In genomic region chr12:132710422-132711168, GRCh38 we compare ENCODE assay signal across 8 cellular contexts. TPM values are rescaled to one million over a fixed set of nuclear protein-coding genes. Genes with fewer than 3 reads are reported as not detected.
DNase-seq lines count a peak whose midpoint lies in the region; ATAC-seq and TF ChIP-seq lines count a peak whose summit lies in the region.

TSS of gene PGAM5 (plus strand) at chr12:132710842. CDS start at chr12:132710877, 35 bp downstream.

- H3K4me3 Mint-ChIP-seq in T-helper 17 cell = peak within 1 kb of the TSS; percentile 87

- H3K4me1 ChIP-seq in right atrium auricular region (peaks cover 0 to 18% of the 10 kb centered on the region in 2 donors), uterus (no peaks in the 10 kb centered on the region)

- TF ChIP-seq CTCF in right atrium auricular region (IDR thresholded peaks at IDR 0.05) (no peak), uterus (IDR thresholded peaks at IDR 0.05) (peak in 1 of 4 experiments; percentile 17)

- H3K27me3 ChIP-seq in right atrium auricular region (no peaks in the 10 kb centered on the region), uterus (no peaks in the 10 kb centered on the region)

- H3K36me3 Mint-ChIP-seq in T-helper 17 cell (ENCODE audit: low read depth) = no peaks in the 10 kb centered on the region

- peak within 1 kb of the TSS; percentile 93 for H3K27ac Mint-ChIP-seq in T-helper 17 cell

- no peaks in the 10 kb centered on the region for H3K27me3 Mint-ChIP-seq in T-helper 17 cell

- intact Hi-C loops in uterus (cut with DNase I; ENCODE audit: low total_unique reads) = no loop called here

- H3K4me3 ChIP-seq in right atrium auricular region (peak within 1 kb of the TSS; percentile 71 to 83), uterus (peak within 1 kb of the TSS; percentile 42 to 91)

- peaks cover 14% of the 10 kb centered on the region for H3K4me1 Mint-ChIP-seq in T-helper 17 cell

- TF ChIP-seq POLR2A in uterus (IDR thresholded peaks at IDR 0.05) = peak; percentile 56 to 61

- H3K27ac ChIP-seq in right atrium auricular region = peak within 1 kb of the TSS; percentile 81
- H3K27ac ChIP-seq in uterus = peak within 1 kb of the TSS; percentile 55 to 67

- H3K36me3 ChIP-seq in right atrium auricular region (peaks cover 7% of the 10 kb centered on the region), uterus (no peaks in the 10 kb centered on the region)

- ATAC-seq in GM18502 (IDR thresholded peaks at IDR 0.05; ENCODE audit: poor library complexity, unreplicated experiment) (peak; percentile 93), HG02885 (IDR thresholded peaks at IDR 0.05; ENCODE audit: poor library complexity, unreplicated experiment) (peak; percentile 87), T-helper 17 cell (peak; percentile 98)

- no peaks in the 10 kb centered on the region for H3K9me3 ChIP-seq in T-helper 17 cell (ENCODE audit: control insufficient read depth, low read length, poor library complexity, severe bottlenecking)
- H3K9me3 ChIP-seq in right atrium auricular region = no peaks in the 10 kb centered on the region
- no peaks in the 10 kb centered on the region for H3K9me3 ChIP-seq in uterus

- peak; percentile 73 for DNase-seq in NCI-H146 treated with DMSO at 0.1 percent for 48 hours (lab: John Stamatoyannopoulos, UW; ENCODE audit: unreplicated experiment)
- peak; percentile 94 to 97 (median 95) for DNase-seq in T-helper 17 cell
- peak in 52 of 56 donors; percentile 20 to 86 (median 62) for DNase-seq in amygdala (lab: John Stamatoyannopoulos, UW)
- peak; percentile 66 for DNase-seq in right atrium auricular region (ENCODE audit: low spot score)
- peak; percentile 87 for DNase-seq in putamen (ENCODE audit: low spot score)
- peak; percentile 54 to 79 for DNase-seq in uterus

RNA-seq across cellular contexts. Expression of gene PGAM5, which starts in this region (rescaled TPM):
- total RNA-seq in T-helper 17 cell = 10 to 100 TPM; 19.6 to 23.8 TPM
- 10 to 100 TPM; 12.8 to 20.0 TPM for total RNA-seq in right atrium auricular region
- total RNA-seq in uterus = 10 to 100 TPM in 2 of 4 donors, 1 to 10 TPM in 2; 5.0 to 30.8 (median 19.4) TPM

Comparison
In these comparisons a context has a peak if more than half of its experiments do, and no peak if none do; other contexts are left out.
1. Peak in every context shown above with its lines: DNase-seq, ATAC-seq, H3K4me3 ChIP-seq and H3K27ac ChIP-seq.